Comparison of ENCODE assay signal across 19 cellular contexts in genomic region chr9:14018061-14018460, GRCh38.
DNase-seq lines count a peak whose midpoint lies in the region; ATAC-seq and TF ChIP-seq lines count a peak whose summit lies in the region.
"Had no signal": no experiment of that assay in that cellular context is flagged by ENCODE, and none has a peak within 500 bp of the region (broad histone marks: within the 10 kb centered on the region; RNA-seq: fewer than 3 reads in every experiment).

No MANE protein-coding gene starts in this region.

- H3K27me3 Mint-ChIP-seq in activated naive CD8-positive, alpha-beta T cell treated with anti-CD3 and anti-CD28 coated beads for 36 hours, result no peaks in the 10 kb centered on the region
- H3K27me3 Mint-ChIP-seq: CD4-positive, CD25-positive, alpha-beta regulatory T cell had no signal

- no peak for ATAC-seq in stimulated activated effector memory CD8-positive, alpha-beta T cell treated with anti-CD3 and anti-CD28 coated beads, Interleukin-12 subunit alpha, Interleukin-12 subunit beta, amount 100 ng/mL, for 72 hours
- ATAC-seq: A549, WTC11 had no signal

- H3K36me3 Mint-ChIP-seq in activated naive CD8-positive, alpha-beta T cell treated with anti-CD3 and anti-CD28 coated beads for 36 hours, result no peaks in the 10 kb centered on the region
- H3K36me3 Mint-ChIP-seq in stimulated activated effector memory CD8-positive, alpha-beta T cell treated with anti-CD3 and anti-CD28 coated beads, Interleukin-12 subunit alpha, Interleukin-12 subunit beta, amount 100 ng/mL, for 72 hours, result no peaks in the 10 kb centered on the region
- H3K36me3 Mint-ChIP-seq: CD4-positive, CD25-positive, alpha-beta regulatory T cell; WTC11 had no signal

- H3K4me3 ChIP-seq in choroid plexus epithelial cell (ENCODE audit: low read depth, low read length), result no peak overlapping the region
- H3K4me3 ChIP-seq: A549 had no signal

- no peaks in the 10 kb centered on the region for H3K9me3 Mint-ChIP-seq in activated naive CD8-positive, alpha-beta T cell treated with anti-CD3 and anti-CD28 coated beads for 36 hours
- peaks cover 19% of the 10 kb centered on the region for H3K9me3 Mint-ChIP-seq in stimulated activated effector memory CD8-positive, alpha-beta T cell treated with anti-CD3 and anti-CD28 coated beads, Interleukin-12 subunit alpha, Interleukin-12 subunit beta, amount 100 ng/mL, for 72 hours
- H3K9me3 Mint-ChIP-seq: WTC11 had no signal

- H3K27ac Mint-ChIP-seq in activated naive CD8-positive, alpha-beta T cell treated with anti-CD3 and anti-CD28 coated beads for 36 hours, result no peak overlapping the region
- H3K27ac Mint-ChIP-seq in stimulated activated effector memory CD8-positive, alpha-beta T cell treated with anti-CD3 and anti-CD28 coated beads, Interleukin-12 subunit alpha, Interleukin-12 subunit beta, amount 100 ng/mL, for 72 hours, result no peak overlapping the region
- H3K27ac Mint-ChIP-seq: CD4-positive, CD25-positive, alpha-beta regulatory T cell; immature natural killer cell; WTC11 had no signal

- no peak overlapping the region for H3K4me3 Mint-ChIP-seq in activated naive CD8-positive, alpha-beta T cell treated with anti-CD3 and anti-CD28 coated beads for 36 hours
- H3K4me3 Mint-ChIP-seq in stimulated activated effector memory CD8-positive, alpha-beta T cell treated with anti-CD3 and anti-CD28 coated beads, Interleukin-12 subunit alpha, Interleukin-12 subunit beta, amount 100 ng/mL, for 72 hours, result no peak overlapping the region
- H3K4me3 Mint-ChIP-seq: CD4-positive, CD25-positive, alpha-beta regulatory T cell; immature natural killer cell; WTC11 had no signal

- H3K4me1 Mint-ChIP-seq in activated naive CD8-positive, alpha-beta T cell treated with anti-CD3 and anti-CD28 coated beads for 36 hours, result no peaks in the 10 kb centered on the region
- H3K4me1 Mint-ChIP-seq in stimulated activated effector memory CD8-positive, alpha-beta T cell treated with anti-CD3 and anti-CD28 coated beads, Interleukin-12 subunit alpha, Interleukin-12 subunit beta, amount 100 ng/mL, for 72 hours, result no peaks in the 10 kb centered on the region
- H3K4me1 Mint-ChIP-seq: CD4-positive, CD25-positive, alpha-beta regulatory T cell; immature natural killer cell; WTC11 had no signal

- TF ChIP-seq CTCF in choroid plexus epithelial cell (conservative IDR thresholded peaks at IDR 0.05; ENCODE audit: low read depth, low read length), result no peak

- DNase-seq in A172 (ENCODE audit: low spot score), result peak; percentile 38
- peak; percentile 89 for DNase-seq in NCI-H446 treated with DMSO at 0.1 percent for 48 hours (lab: John Stamatoyannopoulos, UW)
- DNase-seq in choroid plexus epithelial cell (ENCODE audit: low read depth), result peak; percentile 83
- DNase-seq in kidney glomerular epithelial cell (lab: John Stamatoyannopoulos, UW), result peak; percentile 15
- no peak for DNase-seq in HT-29 (ENCODE audit: low spot score)
- DNase-seq in activated naive CD8-positive, alpha-beta T cell treated with anti-CD3 and anti-CD28 coated beads for 36 hours, result no peak
- no peak for DNase-seq in stimulated activated effector memory CD8-positive, alpha-beta T cell treated with anti-CD3 and anti-CD28 coated beads, Interleukin-12 subunit alpha, Interleukin-12 subunit beta, amount 100 ng/mL, for 72 hours (ENCODE audit: low spot score in 2 of 2)
- DNase-seq in activated effector memory CD4-positive, alpha-beta T cell treated with anti-CD3 and anti-CD28 coated beads, Interleukin-2, amount 50 U/mL, for 16 hours, result no peak
- DNase-seq: activated CD8-positive, alpha-beta memory T cell treated with anti-CD3 and anti-CD28 coated beads for 24 hours; anterior cingulate cortex; CD4-positive, CD25-positive, alpha-beta regulatory T cell; immature natural killer cell; NCI-H1694 treated with DMSO at 0.1 percent for 48 hours; NCI-H524 treated with DMSO at 0.1 percent for 48 hours; stimulated activated CD4-positive, alpha-beta T cell treated with anti-CD3 and anti-CD28 coated beads, Interleukin-4, amount 100 ng/mL, for 24 hours; SW 1271; trophoblast cell had no signal

Comparison
In these comparisons a context has a peak if more than half of its experiments do, and no peak if none do; other contexts are left out.
1. DNase-seq: peak in A172 (single experiment), NCI-H446 treated with DMSO at 0.1 percent for 48 hours (single experiment), choroid plexus epithelial cell (single experiment) and kidney glomerular epithelial cell (single experiment); none in HT-29 (single experiment), activated naive CD8-positive, alpha-beta T cell treated with anti-CD3 and anti-CD28 coated beads for 36 hours (single experiment), stimulated activated effector memory CD8-positive, alpha-beta T cell treated with anti-CD3 and anti-CD28 coated beads, Interleukin-12 subunit alpha, Interleukin-12 subunit beta, amount 100 ng/mL, for 72 hours (0 of 2) and activated effector memory CD4-positive, alpha-beta T cell treated with anti-CD3 and anti-CD28 coated beads, Interleukin-2, amount 50 U/mL, for 16 hours (single experiment).